Comparison of ENCODE assay signal across 1 cellular context in the genomic region with DNA sequence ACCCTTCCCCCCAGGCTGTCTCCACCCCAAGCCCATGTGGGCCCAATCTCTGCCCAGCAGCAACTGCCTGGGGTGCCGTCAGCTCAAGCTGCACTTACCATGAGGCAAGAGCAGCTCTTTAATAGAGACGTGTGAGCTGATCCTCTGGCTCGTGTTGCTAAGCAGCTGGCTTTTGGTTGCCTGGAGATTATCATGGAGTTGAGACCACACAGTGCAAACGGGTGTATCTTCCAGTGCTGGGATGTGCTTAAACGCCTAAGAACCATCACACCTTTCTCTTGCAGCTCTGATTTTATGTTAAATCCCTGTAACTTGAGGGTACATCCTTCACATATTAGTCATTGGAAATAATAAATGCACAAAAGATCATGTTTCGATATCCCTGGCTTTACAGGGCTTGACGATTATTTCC.
TF ChIP-seq lines count a peak whose summit lies in the region.

No MANE protein-coding gene starts in this region.

TF ChIP-seq in K562, 482 proteins besides CTCF, POLR2A, EP300 and RAD21 (continued from another document):
- TF ChIP-seq, protein P1, sequence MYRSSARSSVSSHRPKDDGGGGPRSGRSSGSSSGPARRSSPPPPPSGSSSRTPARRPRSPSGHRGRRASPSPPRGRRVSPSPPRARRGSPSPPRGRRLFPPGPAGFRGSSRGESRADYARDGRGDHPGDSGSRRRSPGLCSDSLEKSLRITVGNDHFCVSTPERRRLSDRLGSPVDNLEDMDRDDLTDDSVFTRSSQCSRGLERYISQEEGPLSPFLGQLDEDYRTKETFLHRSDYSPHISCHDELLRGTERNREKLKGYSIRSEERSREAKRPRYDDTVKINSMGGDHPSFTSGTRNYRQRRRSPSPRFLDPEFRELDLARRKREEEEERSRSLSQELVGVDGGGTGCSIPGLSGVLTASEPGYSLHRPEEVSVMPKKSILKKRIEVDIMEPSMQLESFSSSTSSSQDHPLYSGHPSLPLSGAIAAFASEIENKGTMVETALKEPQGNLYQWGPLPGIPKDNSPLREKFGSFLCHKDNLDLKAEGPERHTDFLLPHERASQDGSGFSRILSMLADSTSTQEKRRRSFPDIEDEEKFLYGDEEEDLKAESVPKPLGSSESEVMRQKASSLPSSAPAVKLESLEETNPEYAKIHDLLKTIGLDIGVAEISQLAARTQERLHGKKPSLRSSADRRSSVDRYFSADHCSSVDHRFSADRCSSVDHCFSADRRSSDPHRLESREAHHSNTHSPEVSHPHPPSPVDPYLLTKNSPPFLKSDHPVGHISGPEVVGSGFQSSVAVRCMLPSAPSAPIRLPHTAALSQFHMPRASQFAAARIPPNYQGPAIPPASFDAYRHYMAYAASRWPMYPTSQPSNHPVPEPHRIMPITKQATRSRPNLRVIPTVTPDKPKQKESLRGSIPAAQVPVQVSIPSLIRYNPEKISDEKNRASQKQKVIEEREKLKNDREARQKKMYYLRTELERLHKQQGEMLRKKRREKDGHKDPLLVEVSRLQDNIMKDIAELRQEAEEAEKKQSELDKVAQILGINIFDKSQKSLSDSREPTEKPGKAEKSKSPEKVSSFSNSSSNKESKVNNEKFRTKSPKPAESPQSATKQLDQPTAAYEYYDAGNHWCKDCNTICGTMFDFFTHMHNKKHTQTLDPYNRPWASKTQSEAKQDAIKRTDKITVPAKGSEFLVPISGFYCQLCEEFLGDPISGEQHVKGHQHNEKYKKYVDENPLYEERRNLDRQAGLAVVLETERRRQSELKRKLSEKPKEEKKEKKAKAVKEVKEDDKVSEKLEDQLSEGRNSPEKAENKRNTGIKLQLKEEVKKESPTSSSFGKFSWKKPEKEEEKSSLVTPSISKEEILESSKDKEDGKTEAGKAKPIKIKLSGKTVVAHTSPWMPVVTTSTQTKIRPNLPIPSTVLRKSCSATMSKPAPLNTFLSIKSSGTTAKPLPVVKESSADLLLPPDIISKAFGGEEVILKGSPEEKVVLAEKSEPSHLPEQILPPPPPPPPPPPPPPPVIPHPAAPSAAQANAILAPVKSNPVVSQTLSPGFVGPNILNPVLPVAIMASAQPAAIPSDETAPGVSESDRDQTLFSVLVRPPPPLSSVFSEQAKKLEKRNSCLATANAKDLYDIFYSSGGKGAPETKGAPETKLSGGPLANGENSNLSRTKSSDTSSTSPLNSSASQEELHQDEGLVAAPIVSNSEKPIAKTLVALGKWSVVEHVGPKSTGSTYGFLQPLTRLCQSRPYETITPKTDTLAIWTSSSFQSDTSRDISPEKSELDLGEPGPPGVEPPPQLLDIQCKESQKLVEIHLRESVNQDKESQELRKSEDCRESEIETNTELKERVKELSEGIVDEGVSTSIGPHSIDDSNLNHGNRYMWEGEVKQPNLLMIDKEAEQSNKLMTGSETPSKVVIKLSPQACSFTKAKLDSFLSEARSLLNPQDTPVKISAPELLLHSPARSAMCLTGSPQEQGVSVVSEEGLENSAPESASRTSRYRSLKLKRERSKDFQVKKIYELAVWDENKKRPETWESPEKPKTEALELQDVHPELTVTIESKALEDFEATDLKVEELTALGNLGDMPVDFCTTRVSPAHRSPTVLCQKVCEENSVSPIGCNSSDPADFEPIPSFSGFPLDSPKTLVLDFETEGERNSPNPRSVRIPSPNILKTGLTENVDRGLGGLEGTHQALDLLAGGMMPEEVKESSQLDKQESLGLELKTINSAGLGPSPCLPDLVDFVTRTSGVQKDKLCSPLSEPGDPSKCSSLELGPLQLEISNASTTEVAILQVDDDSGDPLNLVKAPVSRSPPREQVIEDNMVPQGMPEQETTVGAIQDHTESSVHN (IDR thresholded peaks at IDR 0.05; ENCODE audit: borderline replicate concordance in 1 of 2, low read depth in 1 of 2) = no peak
- TF ChIP-seq, protein P2, sequence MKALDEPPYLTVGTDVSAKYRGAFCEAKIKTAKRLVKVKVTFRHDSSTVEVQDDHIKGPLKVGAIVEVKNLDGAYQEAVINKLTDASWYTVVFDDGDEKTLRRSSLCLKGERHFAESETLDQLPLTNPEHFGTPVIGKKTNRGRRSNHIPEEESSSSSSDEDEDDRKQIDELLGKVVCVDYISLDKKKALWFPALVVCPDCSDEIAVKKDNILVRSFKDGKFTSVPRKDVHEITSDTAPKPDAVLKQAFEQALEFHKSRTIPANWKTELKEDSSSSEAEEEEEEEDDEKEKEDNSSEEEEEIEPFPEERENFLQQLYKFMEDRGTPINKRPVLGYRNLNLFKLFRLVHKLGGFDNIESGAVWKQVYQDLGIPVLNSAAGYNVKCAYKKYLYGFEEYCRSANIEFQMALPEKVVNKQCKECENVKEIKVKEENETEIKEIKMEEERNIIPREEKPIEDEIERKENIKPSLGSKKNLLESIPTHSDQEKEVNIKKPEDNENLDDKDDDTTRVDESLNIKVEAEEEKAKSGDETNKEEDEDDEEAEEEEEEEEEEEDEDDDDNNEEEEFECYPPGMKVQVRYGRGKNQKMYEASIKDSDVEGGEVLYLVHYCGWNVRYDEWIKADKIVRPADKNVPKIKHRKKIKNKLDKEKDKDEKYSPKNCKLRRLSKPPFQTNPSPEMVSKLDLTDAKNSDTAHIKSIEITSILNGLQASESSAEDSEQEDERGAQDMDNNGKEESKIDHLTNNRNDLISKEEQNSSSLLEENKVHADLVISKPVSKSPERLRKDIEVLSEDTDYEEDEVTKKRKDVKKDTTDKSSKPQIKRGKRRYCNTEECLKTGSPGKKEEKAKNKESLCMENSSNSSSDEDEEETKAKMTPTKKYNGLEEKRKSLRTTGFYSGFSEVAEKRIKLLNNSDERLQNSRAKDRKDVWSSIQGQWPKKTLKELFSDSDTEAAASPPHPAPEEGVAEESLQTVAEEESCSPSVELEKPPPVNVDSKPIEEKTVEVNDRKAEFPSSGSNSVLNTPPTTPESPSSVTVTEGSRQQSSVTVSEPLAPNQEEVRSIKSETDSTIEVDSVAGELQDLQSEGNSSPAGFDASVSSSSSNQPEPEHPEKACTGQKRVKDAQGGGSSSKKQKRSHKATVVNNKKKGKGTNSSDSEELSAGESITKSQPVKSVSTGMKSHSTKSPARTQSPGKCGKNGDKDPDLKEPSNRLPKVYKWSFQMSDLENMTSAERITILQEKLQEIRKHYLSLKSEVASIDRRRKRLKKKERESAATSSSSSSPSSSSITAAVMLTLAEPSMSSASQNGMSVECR (CRISPR knock-in tag; IDR thresholded peaks at IDR 0.05) = no peak
- TF ChIP-seq DIDO1 (tag; IDR thresholded peaks at IDR 0.05; ENCODE audit: low read depth) (no peak), RFX1 (IDR thresholded peaks at IDR 0.05) (peak; percentile 65), IFI16 (CRISPR knock-in tag; IDR thresholded peaks at IDR 0.05) (no peak), JUNB (CRISPR knock-in tag; conservative IDR thresholded peaks at IDR 0.05) (no peak)
